25 cellular contexts compared by ENCODE assay signal in genomic region chr6:87900160-87900698, GRCh38.
"Had no signal": no experiment of that assay in that cellular context is flagged by ENCODE, and none has a peak within 500 bp of the region (broad histone marks: within the 10 kb centered on the region; RNA-seq: fewer than 3 reads in every experiment).

No MANE protein-coding gene starts in this region.

- H3K4me2 ChIP-seq: KMS-11 had no signal

- H3K36me3 ChIP-seq: MG63 had no signal

- FAIRE-seq: astrocyte, RCC 7860 had no signal

- DNase-seq: activated CD4-positive, alpha-beta T cell treated with anti-CD3 and anti-CD28 coated beads for 1 hour; activated CD4-positive, alpha-beta T cell treated with anti-CD3 and anti-CD28 coated beads, Interleukin-2, amount 10 ng/mL, durations not matched to agents 24 days and 14 days; activated CD4-positive, alpha-beta T cell treated with anti-CD3 and anti-CD28 coated beads, Interleukin-2, amount 50 U/mL, for 48 hours; activated CD8-positive, alpha-beta memory T cell treated with anti-CD3 and anti-CD28 coated beads, Interleukin-2, amount 10 ng/mL, durations not matched to agents 7 days and 5 days; activated gamma-delta T cell; activated naive CD4-positive, alpha-beta T cell treated with anti-CD3 and anti-CD28 coated beads for 36 hours; activated T-cell treated with anti-CD3 and anti-CD28 coated beads, Interleukin-2, amount 50 U/mL, for 4 hours; amygdala; cerebellar nuclear complex; MV-4-11; NCI-H1092 treated with DMSO at 0.1 percent for 48 hours; NCI-H1417 treated with DMSO at 0.1 percent for 48 hours; NCI-H1694; NCI-H2029; NCI-H345; NCI-H510A; NCI-H526 treated with DMSO at 0.1 percent for 48 hours; NK-92 treated with Interleukin-12 subunit alpha and Interleukin-12 subunit beta, amount 100 ng/mL, for 24 hours; PC-3; SHP77 treated with DMSO at 0.1 percent for 48 hours had no signal

- H3K27ac ChIP-seq: KMS-11 had no signal

- H3K27me3 ChIP-seq: MG63 had no signal

- ATAC-seq: activated CD8-positive, alpha-beta memory T cell treated with anti-CD3 and anti-CD28 coated beads, Interleukin-2, amount 10 ng/mL, durations not matched to agents 7 days and 5 days; activated T-cell treated with anti-CD3 and anti-CD28 coated beads, Interleukin-2, amount 50 U/mL, for 4 hours; PC-3; WTC11 had no signal

- H3K4me3 ChIP-seq: MG63 had no signal

- H3K9ac ChIP-seq: KMS-11 had no signal
